In the genomic region with DNA sequence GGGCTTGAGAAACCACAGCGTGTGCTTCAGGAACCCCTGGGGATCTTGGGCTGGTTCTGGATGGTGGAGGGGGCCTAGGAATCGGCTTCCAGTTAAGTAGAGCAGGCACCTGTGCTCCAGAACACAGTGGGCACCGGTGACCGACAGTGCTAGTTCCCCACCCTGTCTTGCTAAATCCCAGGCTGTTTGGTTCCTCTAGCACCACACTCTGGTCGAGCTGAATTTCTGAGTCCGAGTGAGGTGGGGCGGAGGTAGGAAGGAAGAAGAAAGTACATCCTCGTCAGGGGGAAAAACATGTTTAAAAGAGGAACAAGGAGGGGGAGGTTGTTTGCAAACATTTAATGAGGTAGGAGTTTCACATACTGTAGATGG, we compare ENCODE assay signal across 8 cellular contexts. TPM values are rescaled to one million over a fixed set of nuclear protein-coding genes. Genes with fewer than 3 reads are reported as not detected.
A peak's percentile ranks its signal among the peaks of the same experiment; 100 is the strongest.
DNase-seq lines count a peak whose midpoint lies in the region; ATAC-seq and TF ChIP-seq lines count a peak whose summit lies in the region.

No MANE protein-coding gene starts in this region.

- POLR2A ChIA-PET in CD4-positive, alpha-beta T cell (lab: Charles Lee) = interaction anchor here (1.2 to 5.6 kb wide), 12 partner anchors 10 to 1590 kb away, joined by 3 to 107 read pairs (median 6); a partner anchor contains a TSS
- POLR2A ChIA-PET in activated CD4-positive, alpha-beta memory T cell treated with anti-CD3 and anti-CD28 coated beads for 36 hours (lab: Charles Lee) = interaction anchor here (0.7 to 4.5 kb wide), 9 partner anchors 8 to 308 kb away, joined by 3 to 50 read pairs (median 3); a partner anchor contains a TSS

- peak overlapping the region; percentile 60 for H3K4me3 Mint-ChIP-seq in CD4-positive, alpha-beta T cell
- peak overlapping the region; percentile 62 for H3K4me3 Mint-ChIP-seq in activated CD4-positive, alpha-beta memory T cell treated with anti-CD3 and anti-CD28 coated beads for 36 hours

- no peaks in the 10 kb centered on the region for H3K27me3 Mint-ChIP-seq in CD4-positive, alpha-beta T cell
- no peaks in the 10 kb centered on the region for H3K27me3 Mint-ChIP-seq in activated CD4-positive, alpha-beta memory T cell treated with anti-CD3 and anti-CD28 coated beads for 36 hours

- H3K9me3 Mint-ChIP-seq in CD4-positive, alpha-beta T cell = no peaks in the 10 kb centered on the region
- H3K9me3 Mint-ChIP-seq in activated CD4-positive, alpha-beta memory T cell treated with anti-CD3 and anti-CD28 coated beads for 36 hours = no peaks in the 10 kb centered on the region

- no peaks in the 10 kb centered on the region for H3K27me3 ChIP-seq in CD4-positive, alpha-beta T cell (ENCODE audit: control insufficient read depth, insufficient read depth, low read length)
- H3K27me3 ChIP-seq in left lung (no peaks in the 10 kb centered on the region), aorta (ENCODE audit: control insufficient read depth in 1 of 2, insufficient read depth in 2 of 2, low read length in 1 of 2) (no peaks in the 10 kb centered on the region)

- intact Hi-C loops in CD4-positive, alpha-beta T cell (cut with DNase I, micrococcal nuclease) = loop anchor here (1.0 to 10.0 kb wide), 4 partner anchors 29 to 1947 kb away; a partner anchor contains a TSS
- intact Hi-C loops in activated CD4-positive, alpha-beta memory T cell treated with anti-CD3 and anti-CD28 coated beads for 36 hours (cut with micrococcal nuclease) = loop anchor here (10.0 kb wide), 2 partner anchors 513 to 1417 kb away; a partner anchor contains a TSS
- intact Hi-C loops in left lung (cut with DNase I) = no loop called here
- intact Hi-C loops in aorta (cut with DNase I) = no loop called here

- H3K36me3 Mint-ChIP-seq in CD4-positive, alpha-beta T cell (ENCODE audit: low read depth) = no peaks in the 10 kb centered on the region
- no peaks in the 10 kb centered on the region for H3K36me3 Mint-ChIP-seq in activated CD4-positive, alpha-beta memory T cell treated with anti-CD3 and anti-CD28 coated beads for 36 hours

- H3K4me1 ChIP-seq in left lung (peaks cover 52 to 100% of the 10 kb centered on the region in 2 donors), aorta (ENCODE audit: control insufficient read depth in 1 of 2, insufficient read depth in 2 of 2, low read length in 2 of 2) (no peaks in the 10 kb centered on the region)

- CTCF ChIA-PET in CD4-positive, alpha-beta T cell (lab: Charles Lee) = interaction anchor here (0.9 to 6.7 kb wide), 4 partner anchors 28 to 1013 kb away, joined by 3 to 42 read pairs (median 4); a partner anchor contains a TSS
- CTCF ChIA-PET in activated CD4-positive, alpha-beta memory T cell treated with anti-CD3 and anti-CD28 coated beads for 36 hours (lab: Charles Lee) = interaction anchor here (1.0 to 2.6 kb wide), 6 partner anchors 9 to 535 kb away, joined by 3 to 18 read pairs (median 4); a partner anchor contains a TSS

- peak overlapping the region; percentile 92 for H3K27ac ChIP-seq in CD4-positive, alpha-beta T cell (ENCODE audit: low read depth, low read length)
- H3K27ac ChIP-seq in left lung = peak overlapping the region; percentile 87 to 98
- peak overlapping the region in 1 of 2 donors; percentile 11 for H3K27ac ChIP-seq in aorta (ENCODE audit: low read depth in 1 of 2, low read length in 2 of 2)

- H3K27ac Mint-ChIP-seq in CD4-positive, alpha-beta T cell = peak overlapping the region; percentile 98
- H3K27ac Mint-ChIP-seq in activated CD4-positive, alpha-beta memory T cell treated with anti-CD3 and anti-CD28 coated beads for 36 hours = peak overlapping the region; percentile 92

- H3K4me1 Mint-ChIP-seq in CD4-positive, alpha-beta T cell (ENCODE audit: low read depth) = peaks cover 94% of the 10 kb centered on the region
- H3K4me1 Mint-ChIP-seq in activated CD4-positive, alpha-beta memory T cell treated with anti-CD3 and anti-CD28 coated beads for 36 hours (ENCODE audit: low read depth) = peaks cover 84% of the 10 kb centered on the region

- TF ChIP-seq CTCF in CD4-positive, alpha-beta T cell (IDR thresholded peaks at IDR 0.05) = no peak
- TF ChIP-seq CTCF in left lung (IDR thresholded peaks at IDR 0.05) = peak in 1 of 2 donors; percentile 14

- H3K9me3 ChIP-seq in CD4-positive, alpha-beta T cell (ENCODE audit: control insufficient read depth, low read length) = no peaks in the 10 kb centered on the region
- no peaks in the 10 kb centered on the region for H3K9me3 ChIP-seq in left lung
- H3K9me3 ChIP-seq in aorta (ENCODE audit: control insufficient read depth, low read length) = no peaks in the 10 kb centered on the region

- peaks cover 0 to 8% of the 10 kb centered on the region in 2 donors for H3K36me3 ChIP-seq in left lung
- H3K36me3 ChIP-seq in aorta (ENCODE audit: control insufficient read depth in 1 of 2, insufficient read depth in 2 of 2, low read length in 1 of 2) = no peaks in the 10 kb centered on the region

- peak in 3 of 10 experiments; percentile 17 to 28 (median 22) for DNase-seq in CD4-positive, alpha-beta T cell
- DNase-seq in activated CD4-positive, alpha-beta memory T cell treated with anti-CD3 and anti-CD28 coated beads for 36 hours = no peak
- DNase-seq in left lung = no peak
- no peak for DNase-seq in aorta
- DNase-seq in amygdala (lab: John Stamatoyannopoulos, UW) = no peak
- no peak for DNase-seq in superior temporal gyrus (ENCODE audit: extremely low spot score)

- ATAC-seq in CD4-positive, alpha-beta T cell (ENCODE audit: poor library complexity) = peak; percentile 2
- peak; percentile 28 for ATAC-seq in GM19351 (IDR thresholded peaks at IDR 0.05; ENCODE audit: unreplicated experiment)
- peak; percentile 25 for ATAC-seq in HG03196 (IDR thresholded peaks at IDR 0.05; ENCODE audit: unreplicated experiment)
- ATAC-seq in left lung = peak; percentile 1
- ATAC-seq in aorta (ENCODE audit: low FRiP score) = peak; percentile 1

- H3K4me3 ChIP-seq in left lung (peak overlapping the region in 1 of 2 donors; percentile 23), aorta (ENCODE audit: low read length in 2 of 2) (no peak overlapping the region)

- WGBS in aorta, 2 donors = 87 to 90% methylated on average over 8 of the region's 8 CpGs

RNA-seq across cellular contexts. Expression of a gene that starts 29.1 kb away (rescaled TPM):
- total RNA-seq in CD4-positive, alpha-beta T cell = 10 to 100 TPM; 27.8 to 31.2 TPM
- 10 to 100 TPM; 44.0 to 45.1 TPM for total RNA-seq in activated CD4-positive, alpha-beta memory T cell treated with anti-CD3 and anti-CD28 coated beads for 36 hours
- total RNA-seq in left lung (100 to 1,000 TPM in 1 of 2 donors, 10 to 100 TPM in 1; 32.2 to 134 TPM), aorta (10 to 100 TPM; 36.5 to 62.2 TPM)
- polyA plus RNA-seq in aorta = 1 to 10 TPM; 5.3 to 6.1 TPM

Comparison
In these comparisons a context has a peak if more than half of its experiments do, and no peak if none do; other contexts are left out.
1. intact Hi-C loops: an anchor here in CD4-positive, alpha-beta T cell (1.0 to 10.0 kb wide) and activated CD4-positive, alpha-beta memory T cell treated with anti-CD3 and anti-CD28 coated beads for 36 hours (10.0 kb wide); none called in left lung and aorta.